In the genomic region with DNA sequence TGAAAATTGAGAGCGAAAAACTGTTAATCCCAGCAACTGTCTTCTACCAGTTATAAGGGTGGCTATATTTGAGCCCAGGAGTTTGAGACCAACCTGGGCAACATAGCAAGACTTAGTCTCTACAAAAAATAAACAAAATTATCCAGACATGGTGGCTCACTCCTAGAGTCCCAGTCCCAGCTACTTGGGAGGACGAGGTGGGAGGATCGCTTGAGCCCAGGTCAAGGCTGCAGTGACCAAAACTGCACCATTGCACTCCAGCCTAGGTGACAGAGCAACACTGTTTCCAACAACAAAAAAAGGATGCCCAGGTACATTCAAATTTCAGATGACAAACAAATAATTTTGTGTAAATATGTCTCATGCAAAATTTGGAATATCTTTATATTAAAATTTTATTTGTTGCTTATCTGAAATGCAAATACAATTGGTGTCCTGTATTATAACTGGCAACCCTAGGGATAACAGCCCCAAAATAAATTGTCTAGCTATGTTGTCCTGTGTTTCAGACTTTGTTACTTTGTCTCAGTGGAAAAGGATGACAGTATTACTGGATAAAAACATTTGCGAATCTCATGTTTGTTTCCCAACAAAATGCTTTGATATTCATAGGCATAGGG, we compare ENCODE assay signal across 15 cellular contexts. TPM values are rescaled to one million over a fixed set of nuclear protein-coding genes. Genes with fewer than 3 reads are reported as not detected.
DNase-seq lines count a peak whose midpoint lies in the region; ATAC-seq and TF ChIP-seq lines count a peak whose summit lies in the region.
"Had no signal": no experiment of that assay in that cellular context is flagged by ENCODE, and none has a peak within 500 bp of the region (broad histone marks: within the 10 kb centered on the region; RNA-seq: fewer than 3 reads in every experiment).

No MANE protein-coding gene starts in this region.

- no peaks in the 10 kb centered on the region for H3K9me3 ChIP-seq in BLaER1 treated with 17β-estradiol and CSF1 and Interleukin-3, amounts not matched to agents 10 nM and 100 nM (replicated peaks in 1 of 11)
- H3K9me3 ChIP-seq in PC-3 (ENCODE audit: low read length) = no peaks in the 10 kb centered on the region
- no peaks in the 10 kb centered on the region for H3K9me3 ChIP-seq in neural progenitor cell (ENCODE audit: low read depth)

- BruUV-seq in PC-3 (replicated peaks; lab: Mats Ljungman, UMichigan) = no TSS peak

- CTCF ChIA-PET in PC-3 (lab: Charles Lee) = no interaction called here

- no peaks in the 10 kb centered on the region for H3K79me2 ChIP-seq in PC-3 (ENCODE audit: low read length)
- peaks cover 27% of the 10 kb centered on the region for H3K79me2 ChIP-seq in neural progenitor cell (ENCODE audit: low read depth)

- no peak overlapping the region for H3K4me3 Mint-ChIP-seq in neural progenitor cell
- H3K4me3 Mint-ChIP-seq: IgD-negative memory B cell; memory B cell; natural killer cell treated with Interleukin-12 subunit alpha and Interleukin-12 subunit beta and Interleukin-15 and Interleukin-18, amount 100 ng/mL, for 72 hours had no signal

- H3K9ac ChIP-seq in BLaER1 treated with 17β-estradiol and CSF1 and Interleukin-3, amounts not matched to agents 10 nM and 100 nM = peak overlapping the region in 8 of 11 experiments; percentile 43 to 65 (median 60); a peak in 15 of 22 replicates
- no peak overlapping the region for H3K9ac ChIP-seq in PC-3 (ENCODE audit: low read length)
- H3K9ac ChIP-seq in neural progenitor cell = no peak overlapping the region

- no peaks in the 10 kb centered on the region for H3K27me3 Mint-ChIP-seq in neural progenitor cell (ENCODE audit: insufficient read depth, low read depth)

- H3K9me3 Mint-ChIP-seq in neural progenitor cell = no peaks in the 10 kb centered on the region
- H3K9me3 Mint-ChIP-seq: IgD-negative memory B cell; memory B cell; natural killer cell treated with Interleukin-12 subunit alpha and Interleukin-12 subunit beta and Interleukin-15 and Interleukin-18, amount 100 ng/mL, for 72 hours had no signal

- H3K36me3 Mint-ChIP-seq in neural progenitor cell = no peaks in the 10 kb centered on the region
- H3K36me3 Mint-ChIP-seq: memory B cell; natural killer cell treated with Interleukin-12 subunit alpha and Interleukin-12 subunit beta and Interleukin-15 and Interleukin-18, amount 100 ng/mL, for 72 hours had no signal

- H4K20me1 ChIP-seq in BLaER1 treated with 17β-estradiol and CSF1 and Interleukin-3, amounts not matched to agents 10 nM and 100 nM = peaks cover 0 to 10% (median 0%) of the 10 kb centered on the region in 11 experiments; a peak in 3 of 22 replicates
- H4K20me1 ChIP-seq in PC-3 (ENCODE audit: low read length) (no peaks in the 10 kb centered on the region), neural progenitor cell (ENCODE audit: low read depth) (peaks cover 25% of the 10 kb centered on the region)

- H2AFZ ChIP-seq in PC-3 (ENCODE audit: low read length) (no peak overlapping the region), neural progenitor cell (replicated peaks) (no peak overlapping the region)

- peaks cover 0 to 12% (median 0%) of the 10 kb centered on the region in 11 experiments; a peak in 2 of 22 replicates for H3K36me3 ChIP-seq in BLaER1 treated with 17β-estradiol and CSF1 and Interleukin-3, amounts not matched to agents 10 nM and 100 nM
- H3K36me3 ChIP-seq in PC-3 (ENCODE audit: low read depth, low read length) (no peaks in the 10 kb centered on the region), neural progenitor cell (no peaks in the 10 kb centered on the region)

- TF ChIP-seq CTCF in PC-3 (conservative IDR thresholded peaks at IDR 0.05; ENCODE audit: low read depth, low read length) = no peak
- TF ChIP-seq CTCF in dorsolateral prefrontal cortex (IDR thresholded peaks at IDR 0.05 in 54 of 56, conservative IDR thresholded peaks at IDR 0.05 in 2 of 56; ENCODE audit: low read depth in 1 of 56, partially characterized antibody in 56 of 56) = no peak
- TF ChIP-seq CTCF in neural progenitor cell (IDR thresholded peaks at IDR 0.05) = no peak

- H3F3A ChIP-seq in PC-3 (ENCODE audit: low read length, unreplicated experiment) (no peaks in the 10 kb centered on the region), neural progenitor cell (ENCODE audit: low read depth) (no peaks in the 10 kb centered on the region)

- peaks cover 32% of the 10 kb centered on the region for H3K4me1 Mint-ChIP-seq in neural progenitor cell
- H3K4me1 Mint-ChIP-seq: IgD-negative memory B cell, memory B cell had no signal

- no peak for DNase-seq in PC-3
- no peak for DNase-seq in dorsolateral prefrontal cortex
- no peak for DNase-seq in neural progenitor cell (ENCODE audit: low spot score)
- DNase-seq in NCI-H1694 (lab: John Stamatoyannopoulos, UW) = no peak
- DNase-seq in stimulated activated CD4-positive, alpha-beta T cell treated with anti-CD3 and anti-CD28 coated beads, Interleukin-2, amount 100 ng/mL, for 48 hours = no peak
- DNase-seq in activated CD4-positive, alpha-beta T cell treated with anti-CD3 and anti-CD28 coated beads for 1 hour = no peak
- DNase-seq: activated naive CD4-positive, alpha-beta T cell; aorta; Right ventricle myocardium superior; T-helper 1 cell had no signal

- no peak overlapping the region; a peak in 2 of 20 replicates for H3K4me3 ChIP-seq in BLaER1 treated with 17β-estradiol and CSF1 and Interleukin-3, amounts not matched to agents 10 nM and 100 nM
- no peak overlapping the region for H3K4me3 ChIP-seq in PC-3 (ENCODE audit: low read length)
- peak overlapping the region in 31 of 59 donors; percentile 0 to 54 (median 30) for H3K4me3 ChIP-seq in dorsolateral prefrontal cortex
- no peak overlapping the region for H3K4me3 ChIP-seq in neural progenitor cell

- no peak for ATAC-seq in PC-3
- no peak for ATAC-seq in GM18517 (IDR thresholded peaks at IDR 0.05; ENCODE audit: unreplicated experiment)

- H3K4me1 ChIP-seq in BLaER1 treated with 17β-estradiol and CSF1 and Interleukin-3, amounts not matched to agents 10 nM and 100 nM = peaks cover 27 to 54% (median 39%) of the 10 kb centered on the region in 10 experiments
- H3K4me1 ChIP-seq in PC-3 (ENCODE audit: insufficient read depth, low read length) (peaks cover 21% of the 10 kb centered on the region), neural progenitor cell (peaks cover 18% of the 10 kb centered on the region)

- H3K27ac ChIP-seq in BLaER1 treated with 17β-estradiol and CSF1 and Interleukin-3, amounts not matched to agents 10 nM and 100 nM = peak overlapping the region in 9 of 11 experiments; percentile 52 to 85 (median 81); a peak in 18 of 22 replicates
- H3K27ac ChIP-seq in PC-3 (ENCODE audit: low read length) (peak overlapping the region; percentile 34), dorsolateral prefrontal cortex (peak overlapping the region; percentile 53 to 95 (median 85)), neural progenitor cell (no peak overlapping the region)

- POLR2A ChIA-PET in PC-3 (lab: Charles Lee; ENCODE audit: unreplicated experiment) = no interaction called here

- no peaks in the 10 kb centered on the region; a peak in 1 of 22 replicates for H3K27me3 ChIP-seq in BLaER1 treated with 17β-estradiol and CSF1 and Interleukin-3, amounts not matched to agents 10 nM and 100 nM
- H3K27me3 ChIP-seq in PC-3 (ENCODE audit: low read length) = no peaks in the 10 kb centered on the region
- no peaks in the 10 kb centered on the region for H3K27me3 ChIP-seq in dorsolateral prefrontal cortex
- no peaks in the 10 kb centered on the region for H3K27me3 ChIP-seq in neural progenitor cell

- intact Hi-C loops in PC-3 (cut with micrococcal nuclease) (no loop called here), dorsolateral prefrontal cortex (cut with DNase I) (no loop called here)

- H3K9me2 ChIP-seq in PC-3 (replicated peaks; ENCODE audit: low read length) = no peaks in the 10 kb centered on the region

- peak overlapping the region; percentile 51 to 81 (median 74) for H3K4me2 ChIP-seq in BLaER1 treated with 17β-estradiol and CSF1 and Interleukin-3, amounts not matched to agents 10 nM and 100 nM
- H3K4me2 ChIP-seq in PC-3 (ENCODE audit: low read length) = peak overlapping the region; percentile 46
- peak overlapping the region; percentile 1 for H3K4me2 ChIP-seq in neural progenitor cell

- peak overlapping the region; percentile 14 for H3K27ac Mint-ChIP-seq in neural progenitor cell
- H3K27ac Mint-ChIP-seq: IgD-negative memory B cell; memory B cell; natural killer cell treated with Interleukin-12 subunit alpha and Interleukin-12 subunit beta and Interleukin-15 and Interleukin-18, amount 100 ng/mL, for 72 hours had no signal

RNA-seq across cellular contexts. Expression of a gene that starts 26.7 kb away (rescaled TPM):
- total RNA-seq in PC-3 (2014; rRNA removed) (10.4 and 10.7 TPM in 2 replicates), dorsolateral prefrontal cortex (100 to 1,000 TPM in 97 of 120 experiments, 10 to 100 TPM in 23; 79.2 to 197 (median 110) TPM), neural progenitor cell (ENCODE audit: low replicate concordance) (28.2 and 32.2 TPM in 2 replicates)

Comparison
In these comparisons a context has a peak if more than half of its experiments do, and no peak if none do; other contexts are left out.
1. H3K4me2 ChIP-seq: peak in every context shown above with its lines; median percentile 74 in BLaER1 treated with 17β-estradiol and CSF1 and Interleukin-3, amounts not matched to agents 10 nM and 100 nM; 46 in PC-3; 1 in neural progenitor cell.
2. H3K4me3 ChIP-seq: peak in dorsolateral prefrontal cortex (31 of 59); none in BLaER1 treated with 17β-estradiol and CSF1 and Interleukin-3, amounts not matched to agents 10 nM and 100 nM (0 of 10), PC-3 (single experiment) and neural progenitor cell (single experiment).
3. H3K9ac ChIP-seq: peak in BLaER1 treated with 17β-estradiol and CSF1 and Interleukin-3, amounts not matched to agents 10 nM and 100 nM (8 of 11); none in PC-3 (single experiment) and neural progenitor cell (single experiment).